In the genomic region with DNA sequence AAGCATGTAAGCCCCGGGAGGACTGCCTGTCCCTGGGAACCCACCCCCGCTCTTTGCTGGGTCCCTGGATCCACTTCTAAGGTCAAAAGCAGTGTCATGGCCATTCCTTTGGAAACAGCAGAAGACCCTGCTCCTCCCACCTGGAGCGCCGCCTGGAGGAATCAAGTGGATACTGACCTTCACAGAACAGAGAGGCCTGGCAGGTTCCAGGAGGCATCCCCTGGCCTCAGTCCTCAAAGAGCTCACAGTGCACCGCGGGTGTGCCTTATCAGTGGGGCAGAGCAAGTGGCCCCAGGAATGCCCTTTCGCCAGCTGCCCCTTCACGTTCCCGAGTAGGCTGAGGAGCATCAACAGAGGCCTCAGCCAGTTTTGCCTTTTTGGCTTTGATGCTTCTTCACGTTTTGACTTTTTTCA, we compare ENCODE assay signal across 1 cellular context.
TF ChIP-seq lines count a peak whose summit lies in the region.

No MANE protein-coding gene starts in this region.

TF ChIP-seq in HepG2, 621 proteins besides CTCF, POLR2A, EP300 and RAD21 (continued from another document and continues in another):
- no peak for TF ChIP-seq WIZ (CRISPR knock-in tag; IDR thresholded peaks at IDR 0.05)
- no peak; the same call in 1 of the 2 replicates for TF ChIP-seq ZSCAN9 (CRISPR knock-in tag; IDR thresholded peaks at IDR 0.05; ENCODE audit: borderline replicate concordance)
- no peak for TF ChIP-seq EZH2 (conservative IDR thresholded peaks at IDR 0.05; ENCODE audit: low read depth, low read length)
- TF ChIP-seq ZNF121 (CRISPR knock-in tag; IDR thresholded peaks at IDR 0.05), result no peak
- TF ChIP-seq ZIK1 (CRISPR knock-in tag; IDR thresholded peaks at IDR 0.05; ENCODE audit: borderline replicate concordance, low read depth), result no peak
- TF ChIP-seq TCF7L2 (IDR thresholded peaks at IDR 0.05; ENCODE audit: low read depth, low read length), result no peak
- no peak for TF ChIP-seq RNF2 (conservative IDR thresholded peaks at IDR 0.05; ENCODE audit: low read depth)
- TF ChIP-seq RBAK (CRISPR knock-in tag; IDR thresholded peaks at IDR 0.05), result no peak
- TF ChIP-seq TBL1XR1 (IDR thresholded peaks at IDR 0.05; ENCODE audit: borderline replicate concordance, low read length, partially characterized antibody), result no peak
- TF ChIP-seq ZNF761 (CRISPR knock-in tag; conservative IDR thresholded peaks at IDR 0.05), result no peak
- TF ChIP-seq THYN1 (CRISPR knock-in tag; IDR thresholded peaks at IDR 0.05; ENCODE audit: borderline replicate concordance, low read depth), result no peak
- TF ChIP-seq, protein P1, sequence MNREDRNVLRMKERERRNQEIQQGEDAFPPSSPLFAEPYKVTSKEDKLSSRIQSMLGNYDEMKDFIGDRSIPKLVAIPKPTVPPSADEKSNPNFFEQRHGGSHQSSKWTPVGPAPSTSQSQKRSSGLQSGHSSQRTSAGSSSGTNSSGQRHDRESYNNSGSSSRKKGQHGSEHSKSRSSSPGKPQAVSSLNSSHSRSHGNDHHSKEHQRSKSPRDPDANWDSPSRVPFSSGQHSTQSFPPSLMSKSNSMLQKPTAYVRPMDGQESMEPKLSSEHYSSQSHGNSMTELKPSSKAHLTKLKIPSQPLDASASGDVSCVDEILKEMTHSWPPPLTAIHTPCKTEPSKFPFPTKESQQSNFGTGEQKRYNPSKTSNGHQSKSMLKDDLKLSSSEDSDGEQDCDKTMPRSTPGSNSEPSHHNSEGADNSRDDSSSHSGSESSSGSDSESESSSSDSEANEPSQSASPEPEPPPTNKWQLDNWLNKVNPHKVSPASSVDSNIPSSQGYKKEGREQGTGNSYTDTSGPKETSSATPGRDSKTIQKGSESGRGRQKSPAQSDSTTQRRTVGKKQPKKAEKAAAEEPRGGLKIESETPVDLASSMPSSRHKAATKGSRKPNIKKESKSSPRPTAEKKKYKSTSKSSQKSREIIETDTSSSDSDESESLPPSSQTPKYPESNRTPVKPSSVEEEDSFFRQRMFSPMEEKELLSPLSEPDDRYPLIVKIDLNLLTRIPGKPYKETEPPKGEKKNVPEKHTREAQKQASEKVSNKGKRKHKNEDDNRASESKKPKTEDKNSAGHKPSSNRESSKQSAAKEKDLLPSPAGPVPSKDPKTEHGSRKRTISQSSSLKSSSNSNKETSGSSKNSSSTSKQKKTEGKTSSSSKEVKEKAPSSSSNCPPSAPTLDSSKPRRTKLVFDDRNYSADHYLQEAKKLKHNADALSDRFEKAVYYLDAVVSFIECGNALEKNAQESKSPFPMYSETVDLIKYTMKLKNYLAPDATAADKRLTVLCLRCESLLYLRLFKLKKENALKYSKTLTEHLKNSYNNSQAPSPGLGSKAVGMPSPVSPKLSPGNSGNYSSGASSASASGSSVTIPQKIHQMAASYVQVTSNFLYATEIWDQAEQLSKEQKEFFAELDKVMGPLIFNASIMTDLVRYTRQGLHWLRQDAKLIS (CRISPR knock-in tag; IDR thresholded peaks at IDR 0.05), result no peak
- no peak for TF ChIP-seq MTF1 (CRISPR knock-in tag; IDR thresholded peaks at IDR 0.05)
- TF ChIP-seq ZMAT3 (CRISPR knock-in tag; conservative IDR thresholded peaks at IDR 0.05), result no peak
- 0 out of 2 replicates have a peak, but pooled peaks have one; percentile 33 for TF ChIP-seq ZSCAN25 (CRISPR knock-in tag; IDR thresholded peaks at IDR 0.05)
- TF ChIP-seq TCF12 (IDR thresholded peaks at IDR 0.05), result no peak
- no peak for TF ChIP-seq TCF12 (CRISPR knock-in tag; IDR thresholded peaks at IDR 0.05)
- TF ChIP-seq, protein P2, sequence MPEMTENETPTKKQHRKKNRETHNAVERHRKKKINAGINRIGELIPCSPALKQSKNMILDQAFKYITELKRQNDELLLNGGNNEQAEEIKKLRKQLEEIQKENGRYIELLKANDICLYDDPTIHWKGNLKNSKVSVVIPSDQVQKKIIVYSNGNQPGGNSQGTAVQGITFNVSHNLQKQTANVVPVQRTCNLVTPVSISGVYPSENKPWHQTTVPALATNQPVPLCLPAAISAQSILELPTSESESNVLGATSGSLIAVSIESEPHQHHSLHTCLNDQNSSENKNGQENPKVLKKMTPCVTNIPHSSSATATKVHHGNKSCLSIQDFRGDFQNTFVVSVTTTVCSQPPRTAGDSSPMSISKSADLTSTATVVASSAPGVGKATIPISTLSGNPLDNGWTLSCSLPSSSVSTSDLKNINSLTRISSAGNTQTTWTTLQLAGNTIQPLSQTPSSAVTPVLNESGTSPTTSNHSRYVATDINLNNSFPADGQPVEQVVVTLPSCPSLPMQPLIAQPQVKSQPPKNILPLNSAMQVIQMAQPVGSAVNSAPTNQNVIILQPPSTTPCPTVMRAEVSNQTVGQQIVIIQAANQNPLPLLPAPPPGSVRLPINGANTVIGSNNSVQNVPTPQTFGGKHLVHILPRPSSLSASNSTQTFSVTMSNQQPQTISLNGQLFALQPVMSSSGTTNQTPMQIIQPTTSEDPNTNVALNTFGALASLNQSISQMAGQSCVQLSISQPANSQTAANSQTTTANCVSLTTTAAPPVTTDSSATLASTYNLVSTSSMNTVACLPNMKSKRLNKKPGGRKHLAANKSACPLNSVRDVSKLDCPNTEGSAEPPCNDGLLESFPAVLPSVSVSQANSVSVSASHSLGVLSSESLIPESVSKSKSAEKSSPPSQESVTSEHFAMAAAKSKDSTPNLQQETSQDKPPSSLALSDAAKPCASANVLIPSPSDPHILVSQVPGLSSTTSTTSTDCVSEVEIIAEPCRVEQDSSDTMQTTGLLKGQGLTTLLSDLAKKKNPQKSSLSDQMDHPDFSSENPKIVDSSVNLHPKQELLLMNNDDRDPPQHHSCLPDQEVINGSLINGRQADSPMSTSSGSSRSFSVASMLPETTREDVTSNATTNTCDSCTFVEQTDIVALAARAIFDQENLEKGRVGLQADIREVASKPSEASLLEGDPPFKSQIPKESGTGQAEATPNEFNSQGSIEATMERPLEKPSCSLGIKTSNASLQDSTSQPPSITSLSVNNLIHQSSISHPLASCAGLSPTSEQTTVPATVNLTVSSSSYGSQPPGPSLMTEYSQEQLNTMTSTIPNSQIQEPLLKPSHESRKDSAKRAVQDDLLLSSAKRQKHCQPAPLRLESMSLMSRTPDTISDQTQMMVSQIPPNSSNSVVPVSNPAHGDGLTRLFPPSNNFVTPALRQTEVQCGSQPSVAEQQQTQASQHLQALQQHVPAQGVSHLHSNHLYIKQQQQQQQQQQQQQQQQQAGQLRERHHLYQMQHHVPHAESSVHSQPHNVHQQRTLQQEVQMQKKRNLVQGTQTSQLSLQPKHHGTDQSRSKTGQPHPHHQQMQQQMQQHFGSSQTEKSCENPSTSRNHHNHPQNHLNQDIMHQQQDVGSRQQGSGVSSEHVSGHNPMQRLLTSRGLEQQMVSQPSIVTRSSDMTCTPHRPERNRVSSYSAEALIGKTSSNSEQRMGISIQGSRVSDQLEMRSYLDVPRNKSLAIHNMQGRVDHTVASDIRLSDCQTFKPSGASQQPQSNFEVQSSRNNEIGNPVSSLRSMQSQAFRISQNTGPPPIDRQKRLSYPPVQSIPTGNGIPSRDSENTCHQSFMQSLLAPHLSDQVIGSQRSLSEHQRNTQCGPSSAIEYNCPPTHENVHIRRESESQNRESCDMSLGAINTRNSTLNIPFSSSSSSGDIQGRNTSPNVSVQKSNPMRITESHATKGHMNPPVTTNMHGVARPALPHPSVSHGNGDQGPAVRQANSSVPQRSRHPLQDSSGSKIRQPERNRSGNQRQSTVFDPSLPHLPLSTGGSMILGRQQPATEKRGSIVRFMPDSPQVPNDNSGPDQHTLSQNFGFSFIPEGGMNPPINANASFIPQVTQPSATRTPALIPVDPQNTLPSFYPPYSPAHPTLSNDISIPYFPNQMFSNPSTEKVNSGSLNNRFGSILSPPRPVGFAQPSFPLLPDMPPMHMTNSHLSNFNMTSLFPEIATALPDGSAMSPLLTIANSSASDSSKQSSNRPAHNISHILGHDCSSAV (CRISPR knock-in tag; IDR thresholded peaks at IDR 0.05; ENCODE audit: borderline replicate concordance), result no peak
- TF ChIP-seq, protein P3, sequence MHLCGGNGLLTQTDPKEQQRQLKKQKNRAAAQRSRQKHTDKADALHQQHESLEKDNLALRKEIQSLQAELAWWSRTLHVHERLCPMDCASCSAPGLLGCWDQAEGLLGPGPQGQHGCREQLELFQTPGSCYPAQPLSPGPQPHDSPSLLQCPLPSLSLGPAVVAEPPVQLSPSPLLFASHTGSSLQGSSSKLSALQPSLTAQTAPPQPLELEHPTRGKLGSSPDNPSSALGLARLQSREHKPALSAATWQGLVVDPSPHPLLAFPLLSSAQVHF (CRISPR knock-in tag; IDR thresholded peaks at IDR 0.05), result no peak
- no peak for TF ChIP-seq ZC3H13 (CRISPR knock-in tag; IDR thresholded peaks at IDR 0.05)
- no peak for TF ChIP-seq SOX6 (IDR thresholded peaks at IDR 0.05)
- peak; percentile 67 for TF ChIP-seq SOX6 (CRISPR knock-in tag; IDR thresholded peaks at IDR 0.05)
- peak; percentile 75; the same call in 1 of the 2 replicates for TF ChIP-seq ESRRA (CRISPR knock-in tag; IDR thresholded peaks at IDR 0.05; ENCODE audit: low read depth)
- TF ChIP-seq KLF12 (CRISPR knock-in tag; IDR thresholded peaks at IDR 0.05; ENCODE audit: borderline replicate concordance), result 0 out of 2 replicates have a peak, but pooled peaks have one; percentile 45
- no peak for TF ChIP-seq ZNF329 (CRISPR knock-in tag; IDR thresholded peaks at IDR 0.05; ENCODE audit: low read depth)
- TF ChIP-seq, protein P4, sequence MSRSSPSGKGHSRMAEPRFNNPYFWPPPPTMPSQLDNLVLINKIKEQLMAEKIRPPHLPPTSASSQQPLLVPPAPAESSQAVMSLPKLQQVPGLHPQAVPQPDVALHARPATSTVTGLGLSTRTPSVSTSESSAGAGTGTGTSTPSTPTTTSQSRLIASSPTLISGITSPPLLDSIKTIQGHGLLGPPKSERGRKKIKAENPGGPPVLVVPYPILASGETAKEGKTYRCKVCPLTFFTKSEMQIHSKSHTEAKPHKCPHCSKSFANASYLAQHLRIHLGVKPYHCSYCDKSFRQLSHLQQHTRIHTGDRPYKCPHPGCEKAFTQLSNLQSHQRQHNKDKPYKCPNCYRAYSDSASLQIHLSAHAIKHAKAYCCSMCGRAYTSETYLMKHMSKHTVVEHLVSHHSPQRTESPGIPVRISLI (CRISPR knock-in tag; IDR thresholded peaks at IDR 0.05; ENCODE audit: borderline replicate concordance), result no peak; the same call in 1 of the 2 replicates
- no peak for TF ChIP-seq ZFP90 (CRISPR knock-in tag; IDR thresholded peaks at IDR 0.05; ENCODE audit: borderline replicate concordance)
- no peak for TF ChIP-seq ZNF10 (CRISPR knock-in tag; IDR thresholded peaks at IDR 0.05; ENCODE audit: borderline replicate concordance, low read depth)
- TF ChIP-seq ZNF431 (CRISPR knock-in tag; IDR thresholded peaks at IDR 0.05; ENCODE audit: borderline replicate concordance, low read depth), result no peak
- no peak for TF ChIP-seq ZNF446 (CRISPR knock-in tag; IDR thresholded peaks at IDR 0.05)
- TF ChIP-seq KAT7 (CRISPR knock-in tag; IDR thresholded peaks at IDR 0.05; ENCODE audit: borderline replicate concordance), result peak; percentile 75; the same call in 1 of the 2 replicates
- TF ChIP-seq SRY (CRISPR knock-in tag; IDR thresholded peaks at IDR 0.05), result no peak
- TF ChIP-seq SP140L (CRISPR knock-in tag; IDR thresholded peaks at IDR 0.05; ENCODE audit: borderline replicate concordance), result no peak
- TF ChIP-seq ZNF577 (CRISPR knock-in tag; IDR thresholded peaks at IDR 0.05; ENCODE audit: borderline replicate concordance, low read depth), result no peak
- TF ChIP-seq, protein P5, sequence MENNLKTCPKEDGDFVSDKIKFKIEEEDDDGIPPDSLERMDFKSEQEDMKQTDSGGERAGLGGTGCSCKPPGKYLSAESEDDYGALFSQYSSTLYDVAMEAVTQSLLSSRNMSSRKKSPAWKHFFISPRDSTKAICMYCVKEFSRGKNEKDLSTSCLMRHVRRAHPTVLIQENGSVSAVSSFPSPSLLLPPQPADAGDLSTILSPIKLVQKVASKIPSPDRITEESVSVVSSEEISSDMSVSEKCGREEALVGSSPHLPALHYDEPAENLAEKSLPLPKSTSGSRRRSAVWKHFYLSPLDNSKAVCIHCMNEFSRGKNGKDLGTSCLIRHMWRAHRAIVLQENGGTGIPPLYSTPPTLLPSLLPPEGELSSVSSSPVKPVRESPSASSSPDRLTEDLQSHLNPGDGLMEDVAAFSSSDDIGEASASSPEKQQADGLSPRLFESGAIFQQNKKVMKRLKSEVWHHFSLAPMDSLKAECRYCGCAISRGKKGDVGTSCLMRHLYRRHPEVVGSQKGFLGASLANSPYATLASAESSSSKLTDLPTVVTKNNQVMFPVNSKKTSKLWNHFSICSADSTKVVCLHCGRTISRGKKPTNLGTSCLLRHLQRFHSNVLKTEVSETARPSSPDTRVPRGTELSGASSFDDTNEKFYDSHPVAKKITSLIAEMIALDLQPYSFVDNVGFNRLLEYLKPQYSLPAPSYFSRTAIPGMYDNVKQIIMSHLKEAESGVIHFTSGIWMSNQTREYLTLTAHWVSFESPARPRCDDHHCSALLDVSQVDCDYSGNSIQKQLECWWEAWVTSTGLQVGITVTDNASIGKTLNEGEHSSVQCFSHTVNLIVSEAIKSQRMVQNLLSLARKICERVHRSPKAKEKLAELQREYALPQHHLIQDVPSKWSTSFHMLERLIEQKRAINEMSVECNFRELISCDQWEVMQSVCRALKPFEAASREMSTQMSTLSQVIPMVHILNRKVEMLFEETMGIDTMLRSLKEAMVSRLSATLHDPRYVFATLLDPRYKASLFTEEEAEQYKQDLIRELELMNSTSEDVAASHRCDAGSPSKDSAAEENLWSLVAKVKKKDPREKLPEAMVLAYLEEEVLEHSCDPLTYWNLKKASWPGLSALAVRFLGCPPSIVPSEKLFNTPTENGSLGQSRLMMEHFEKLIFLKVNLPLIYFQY (CRISPR knock-in tag; IDR thresholded peaks at IDR 0.05; ENCODE audit: borderline replicate concordance), result no peak
- no peak for TF ChIP-seq SPEN (CRISPR knock-in tag; IDR thresholded peaks at IDR 0.05; ENCODE audit: low read depth)
- TF ChIP-seq SUZ12 (IDR thresholded peaks at IDR 0.05; ENCODE audit: low read depth, low read length), result no peak
- TF ChIP-seq, protein P6, sequence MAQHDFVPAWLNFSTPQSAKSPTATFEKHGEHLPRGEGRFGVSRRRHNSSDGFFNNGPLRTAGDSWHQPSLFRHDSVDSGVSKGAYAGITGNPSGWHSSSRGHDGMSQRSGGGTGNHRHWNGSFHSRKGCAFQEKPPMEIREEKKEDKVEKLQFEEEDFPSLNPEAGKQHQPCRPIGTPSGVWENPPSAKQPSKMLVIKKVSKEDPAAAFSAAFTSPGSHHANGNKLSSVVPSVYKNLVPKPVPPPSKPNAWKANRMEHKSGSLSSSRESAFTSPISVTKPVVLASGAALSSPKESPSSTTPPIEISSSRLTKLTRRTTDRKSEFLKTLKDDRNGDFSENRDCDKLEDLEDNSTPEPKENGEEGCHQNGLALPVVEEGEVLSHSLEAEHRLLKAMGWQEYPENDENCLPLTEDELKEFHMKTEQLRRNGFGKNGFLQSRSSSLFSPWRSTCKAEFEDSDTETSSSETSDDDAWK (CRISPR knock-in tag; IDR thresholded peaks at IDR 0.05), result no peak
- TF ChIP-seq ZNF296 (CRISPR knock-in tag; conservative IDR thresholded peaks at IDR 0.05), result no peak
